In genomic region chr11:119907122-119907933, GRCh38 we compare ENCODE assay signal across 13 cellular contexts.
DNase-seq lines count a peak whose midpoint lies in the region; ATAC-seq lines count a peak whose summit lies in the region.
"Had no signal": no experiment of that assay in that cellular context is flagged by ENCODE, and none has a peak within 500 bp of the region (broad histone marks: within the 10 kb centered on the region; RNA-seq: fewer than 3 reads in every experiment).

No MANE protein-coding gene starts in this region.

- ATAC-seq in left colon = peak; percentile 74
- no peak for ATAC-seq in HG02798 (IDR thresholded peaks at IDR 0.05; ENCODE audit: poor library complexity, unreplicated experiment)
- no peak for ATAC-seq in GM21737 (IDR thresholded peaks at IDR 0.05; ENCODE audit: unreplicated experiment)
- no peak for ATAC-seq in GM19324 (IDR thresholded peaks at IDR 0.05; ENCODE audit: low FRiP score, unreplicated experiment)

- peak; percentile 38 for DNase-seq in DMS 273 treated with DMSO at 0.1 percent for 48 hours (lab: John Stamatoyannopoulos, UW)
- peak; percentile 5 for DNase-seq in NCI-H748 treated with DMSO at 0.1 percent for 48 hours (lab: John Stamatoyannopoulos, UW)
- peak; percentile 69 to 82 for DNase-seq in left colon
- peak; percentile 1 for DNase-seq in renal cortical epithelial cell (ENCODE audit: low read depth)
- no peak for DNase-seq in T-helper 9 cell
- DNase-seq: adrenal gland, EL, NCI-H1048, NCI-H510A, RPMI8226 had no signal

- intact Hi-C loops in left colon (cut with DNase I, micrococcal nuclease) = no loop called here
